In the genomic region with DNA sequence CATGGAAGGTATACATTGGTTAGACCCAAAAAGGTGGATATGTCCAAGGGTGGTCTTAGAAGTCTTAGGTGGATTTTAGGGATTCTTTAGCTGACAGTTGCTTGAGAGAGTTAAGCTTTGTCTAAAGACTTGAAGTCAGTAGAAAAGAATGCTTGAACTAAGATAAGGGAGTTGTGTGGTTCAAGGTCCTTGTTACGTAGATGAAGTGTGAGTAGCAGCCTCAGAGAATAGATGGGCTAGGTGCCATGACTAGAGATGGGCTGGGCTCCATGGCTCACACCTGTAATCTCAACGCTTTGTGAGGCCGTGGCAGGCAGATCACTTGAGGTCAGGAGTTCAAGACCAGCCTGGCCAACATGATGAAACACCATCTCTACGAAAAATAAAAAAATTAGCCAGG, we compare ENCODE assay signal across 12 cellular contexts. TPM values are rescaled to one million over a fixed set of nuclear protein-coding genes. Genes with fewer than 3 reads are reported as not detected.
DNase-seq lines count a peak whose midpoint lies in the region; ATAC-seq, FAIRE-seq and TF ChIP-seq lines count a peak whose summit lies in the region.
"Had no signal": no experiment of that assay in that cellular context is flagged by ENCODE, and none has a peak within 500 bp of the region (broad histone marks: within the 10 kb centered on the region; RNA-seq: fewer than 3 reads in every experiment).

No MANE protein-coding gene starts in this region.

- no peaks in the 10 kb centered on the region for H3K9me3 ChIP-seq in T-helper 17 cell (ENCODE audit: control insufficient read depth, low read length, poor library complexity, severe bottlenecking)
- no peaks in the 10 kb centered on the region for H3K9me3 ChIP-seq in pancreas

- ATAC-seq in T-helper 17 cell (no peak), pancreas (peak; percentile 36 to 72 (median 52)), HG03196 (IDR thresholded peaks at IDR 0.05; ENCODE audit: unreplicated experiment) (no peak)
- ATAC-seq in effector memory CD8-positive, alpha-beta T cell (replicated peaks) = no peak

- H3K27ac Mint-ChIP-seq in activated CD4-positive, alpha-beta T cell treated with anti-CD3 and anti-CD28 coated beads, Interleukin-2, amount 10 ng/mL, durations not matched to agents 7 days and 5 days = no peak overlapping the region
- peak overlapping the region; percentile 90 for H3K27ac Mint-ChIP-seq in T-helper 17 cell
- peak overlapping the region in 1 of 2 donors; percentile 17 for H3K27ac Mint-ChIP-seq in effector memory CD8-positive, alpha-beta T cell

- intact Hi-C loops in pancreas (cut with DNase I) = no loop called here

- H3K9me3 Mint-ChIP-seq in activated CD4-positive, alpha-beta T cell treated with anti-CD3 and anti-CD28 coated beads, Interleukin-2, amount 10 ng/mL, durations not matched to agents 7 days and 5 days = peaks cover 3% of the 10 kb centered on the region
- peaks cover 0 to 1% of the 10 kb centered on the region in 2 donors for H3K9me3 Mint-ChIP-seq in effector memory CD8-positive, alpha-beta T cell

- H3K4me1 Mint-ChIP-seq in activated CD4-positive, alpha-beta T cell treated with anti-CD3 and anti-CD28 coated beads, Interleukin-2, amount 10 ng/mL, durations not matched to agents 7 days and 5 days = peaks cover 20% of the 10 kb centered on the region
- peaks cover 19% of the 10 kb centered on the region for H3K4me1 Mint-ChIP-seq in T-helper 17 cell
- H3K4me1 Mint-ChIP-seq in effector memory CD8-positive, alpha-beta T cell (ENCODE audit: low read depth in 2 of 2) = peaks cover 16 to 36% of the 10 kb centered on the region in 2 donors

- H3K27me3 ChIP-seq in pancreas = no peaks in the 10 kb centered on the region

- no peak for TF ChIP-seq CTCF in pancreas (IDR thresholded peaks at IDR 0.05)

- H3K36me3 Mint-ChIP-seq in activated CD4-positive, alpha-beta T cell treated with anti-CD3 and anti-CD28 coated beads, Interleukin-2, amount 10 ng/mL, durations not matched to agents 7 days and 5 days (ENCODE audit: low read depth) = peaks cover 18% of the 10 kb centered on the region
- peaks cover 3% of the 10 kb centered on the region for H3K36me3 Mint-ChIP-seq in T-helper 17 cell (ENCODE audit: low read depth)
- H3K36me3 Mint-ChIP-seq in effector memory CD8-positive, alpha-beta T cell (ENCODE audit: insufficient read depth) = peaks cover 11% of the 10 kb centered on the region

- peak overlapping the region; percentile 94 for H3K4me3 Mint-ChIP-seq in activated CD4-positive, alpha-beta T cell treated with anti-CD3 and anti-CD28 coated beads, Interleukin-2, amount 10 ng/mL, durations not matched to agents 7 days and 5 days
- H3K4me3 Mint-ChIP-seq in T-helper 17 cell = peak overlapping the region; percentile 92
- H3K4me3 Mint-ChIP-seq in effector memory CD8-positive, alpha-beta T cell = peak overlapping the region; percentile 82 to 89

- H3K4me3 ChIP-seq in pancreas = no peak overlapping the region

- POLR2A ChIA-PET in activated CD4-positive, alpha-beta T cell treated with anti-CD3 and anti-CD28 coated beads, Interleukin-2, amount 10 ng/mL, durations not matched to agents 7 days and 5 days (lab: Charles Lee) = interaction anchor here (0.6 kb wide), 1 partner anchor 161 kb away, joined by 3 read pairs; no protein-coding TSS in a partner anchor

- CTCF ChIA-PET in activated CD4-positive, alpha-beta T cell treated with anti-CD3 and anti-CD28 coated beads, Interleukin-2, amount 10 ng/mL, durations not matched to agents 7 days and 5 days (lab: Charles Lee) = interaction anchor here (0.6 to 1.4 kb wide), 3 partner anchors 10 to 123 kb away, joined by 3 to 5 read pairs (median 4); no protein-coding TSS in a partner anchor

- FAIRE-seq in pancreas (lab: Jason Lieb, UNC) = no peak

- WGBS in pancreas, 2 donors = 35 to 37% methylated on average over 4 of the region's 4 CpGs

- H3K27me3 Mint-ChIP-seq in activated CD4-positive, alpha-beta T cell treated with anti-CD3 and anti-CD28 coated beads, Interleukin-2, amount 10 ng/mL, durations not matched to agents 7 days and 5 days = peaks cover 3% of the 10 kb centered on the region
- no peaks in the 10 kb centered on the region for H3K27me3 Mint-ChIP-seq in T-helper 17 cell
- H3K27me3 Mint-ChIP-seq in effector memory CD8-positive, alpha-beta T cell = peaks cover 0 to 5% of the 10 kb centered on the region in 2 donors

- H3K36me3 ChIP-seq in pancreas = no peaks in the 10 kb centered on the region

- H3K4me1 ChIP-seq in pancreas = peaks cover 0 to 4% (median 3%) of the 10 kb centered on the region in 3 donors

- H3K27ac ChIP-seq in pancreas = peak overlapping the region in 1 of 4 donors; percentile 81
- H3K27ac ChIP-seq: HL-60 had no signal

- DNase-seq in activated CD4-positive, alpha-beta T cell treated with anti-CD3 and anti-CD28 coated beads, Interleukin-2, amount 10 ng/mL, durations not matched to agents 7 days and 5 days = no peak
- DNase-seq in activated CD4-positive, alpha-beta T cell treated with anti-CD3 and anti-CD28 coated beads, Interleukin-2, amount 50 U/mL, for 4 hours = no peak
- DNase-seq in T-helper 17 cell (no peak), pancreas (peak in 4 of 6 donors; percentile 30 to 59 (median 52)), NOMO-1 (lab: John Stamatoyannopoulos, UW; ENCODE audit: unreplicated experiment in 2 of 2) (no peak), DMS79 (lab: John Stamatoyannopoulos, UW) (no peak)
- no peak for DNase-seq in effector memory CD8-positive, alpha-beta T cell
- DNase-seq: activated CD4-positive, alpha-beta T cell treated with anti-CD3 and anti-CD28 coated beads, Interleukin-2, amount 50 U/mL, for 48 hours; stimulated activated CD4-positive, alpha-beta T cell treated with anti-CD3 and anti-CD28 coated beads, Interleukin-15, amount 100 ng/mL, for 24 hours; SW 1271 had no signal

RNA-seq across cellular contexts. Expression of a gene that starts 1.7 kb away (rescaled TPM):
- total RNA-seq in activated CD4-positive, alpha-beta T cell treated with anti-CD3 and anti-CD28 coated beads, Interleukin-2, amount 10 ng/mL, durations not matched to agents 7 days and 5 days = 10 to 100 TPM; 12.4 to 13.8 TPM
- total RNA-seq in T-helper 17 cell (1 to 10 TPM; 9.2 to 9.4 TPM), pancreas (1 to 10 TPM; 2.1 to 3.6 (median 2.9) TPM)
- 1 to 10 TPM; 3.5 to 6.6 TPM for polyA plus RNA-seq in pancreas

Comparison
In these comparisons a context has a peak if more than half of its experiments do, and no peak if none do; other contexts are left out.
1. DNase-seq: peak in pancreas (4 of 6); none in activated CD4-positive, alpha-beta T cell treated with anti-CD3 and anti-CD28 coated beads, Interleukin-2, amount 10 ng/mL, durations not matched to agents 7 days and 5 days (single experiment), activated CD4-positive, alpha-beta T cell treated with anti-CD3 and anti-CD28 coated beads, Interleukin-2, amount 50 U/mL, for 4 hours (0 of 2), T-helper 17 cell (0 of 3), effector memory CD8-positive, alpha-beta T cell (0 of 3), NOMO-1 (0 of 2) and DMS79 (single experiment).
2. ATAC-seq: peak in pancreas (4 of 4); none in T-helper 17 cell (single experiment), effector memory CD8-positive, alpha-beta T cell (single experiment) and HG03196 (single experiment).
3. Peak in every context shown above with its lines, with median percentiles within 50 percentile points of each other: H3K4me3 Mint-ChIP-seq.